In genomic region chr10:93541402-93542357, GRCh38 we compare ENCODE assay signal across 8 cellular contexts. TPM values are rescaled to one million over a fixed set of nuclear protein-coding genes. Genes with fewer than 3 reads are reported as not detected.
A peak's percentile ranks its signal among the peaks of the same experiment; 100 is the strongest.
DNase-seq lines count a peak whose midpoint lies in the region; ATAC-seq, FAIRE-seq and TF ChIP-seq lines count a peak whose summit lies in the region.

No MANE protein-coding gene starts in this region.

- H3K9me3 ChIP-seq in Caco-2 (no peaks in the 10 kb centered on the region), heart left ventricle (no peaks in the 10 kb centered on the region)

- TF ChIP-seq CTCF in Caco-2 (IDR thresholded peaks at IDR 0.05; ENCODE audit: insufficient read depth in 1 of 2, low read depth in 1 of 2, low read length in 1 of 2, severe bottlenecking in 1 of 2, unreplicated experiment in 1 of 2): peak; percentile 65 to 70
- peak; percentile 75 for TF ChIP-seq CTCF in activated CD8-positive, alpha-beta T cell treated with anti-CD3 and anti-CD28 coated beads for 36 hours (IDR thresholded peaks at IDR 0.05)
- peak; percentile 71 to 91 (median 83) for TF ChIP-seq CTCF in heart left ventricle (IDR thresholded peaks at IDR 0.05)

- CTCF ChIA-PET in Caco-2 (lab: Charles Lee): interaction anchor here (1.6 kb wide), 1 partner anchor 139 kb away, joined by 6 read pairs; no protein-coding TSS in a partner anchor
- CTCF ChIA-PET in activated CD8-positive, alpha-beta T cell treated with anti-CD3 and anti-CD28 coated beads for 36 hours (lab: Charles Lee): interaction anchor here (1.0 kb wide), 1 partner anchor 10 kb away, joined by 4 read pairs; no protein-coding TSS in a partner anchor

- H3K9me3 Mint-ChIP-seq in Caco-2 (ENCODE audit: unreplicated experiment): no peaks in the 10 kb centered on the region
- H3K9me3 Mint-ChIP-seq in activated CD8-positive, alpha-beta T cell treated with anti-CD3 and anti-CD28 coated beads for 36 hours: no peaks in the 10 kb centered on the region

- peaks cover 23% of the 10 kb centered on the region for H3K4me1 Mint-ChIP-seq in Caco-2 (ENCODE audit: low read depth, unreplicated experiment)
- H3K4me1 Mint-ChIP-seq in activated CD8-positive, alpha-beta T cell treated with anti-CD3 and anti-CD28 coated beads for 36 hours (ENCODE audit: low read depth): no peaks in the 10 kb centered on the region

- WGBS in heart left ventricle, 4 donors: 53 to 58% (median 56%) methylated on average over 23 of the region's 23 CpGs

- H3K4me3 Mint-ChIP-seq in Caco-2 (ENCODE audit: unreplicated experiment): no peak overlapping the region
- no peak overlapping the region for H3K4me3 Mint-ChIP-seq in activated CD8-positive, alpha-beta T cell treated with anti-CD3 and anti-CD28 coated beads for 36 hours

- BruUV-seq in Caco-2 (replicated peaks; lab: Mats Ljungman, UMichigan): no TSS peak

- peak overlapping the region in 4 of 12 donors; percentile 7 to 51 (median 40) for H3K27ac ChIP-seq in heart left ventricle

- H3K4me1 ChIP-seq in Caco-2 (peaks cover 9% of the 10 kb centered on the region), heart left ventricle (peaks cover 0 to 15% (median 8%) of the 10 kb centered on the region in 12 donors)

- ATAC-seq in HG03439 (IDR thresholded peaks at IDR 0.05; ENCODE audit: unreplicated experiment): peak; percentile 54
- no peak for ATAC-seq in activated CD8-positive, alpha-beta T cell treated with anti-CD3 and anti-CD28 coated beads for 36 hours
- peak; percentile 81 to 90 (median 86) for ATAC-seq in heart left ventricle

- FAIRE-seq in HTR-8/SVneo (lab: Jason Lieb, UNC): no peak

- POLR2A ChIA-PET in Caco-2 (lab: Charles Lee): no interaction called here
- POLR2A ChIA-PET in activated CD8-positive, alpha-beta T cell treated with anti-CD3 and anti-CD28 coated beads for 36 hours (lab: Charles Lee): no interaction called here

- no peaks in the 10 kb centered on the region for H3K27me3 Mint-ChIP-seq in Caco-2 (ENCODE audit: insufficient read depth, unreplicated experiment)
- H3K27me3 Mint-ChIP-seq in activated CD8-positive, alpha-beta T cell treated with anti-CD3 and anti-CD28 coated beads for 36 hours: peaks cover 4% of the 10 kb centered on the region

- no peak for TF ChIP-seq POLR2A in heart left ventricle (IDR thresholded peaks at IDR 0.05)

- H3K27ac Mint-ChIP-seq in Caco-2 (ENCODE audit: unreplicated experiment): no peak overlapping the region
- H3K27ac Mint-ChIP-seq in activated CD8-positive, alpha-beta T cell treated with anti-CD3 and anti-CD28 coated beads for 36 hours: no peak overlapping the region

- intact Hi-C loops in Caco-2 (cut with micrococcal nuclease; ENCODE audit: unreplicated experiment) (loop anchor here (1.0 kb wide), 1 partner anchor 139 kb away; no protein-coding TSS in a partner anchor), heart left ventricle (cut with DNase I) (loop anchor here in 2 of 10 donors (5.0 to 10.0 kb wide), 3 partner anchors 136 to 313 kb away; no protein-coding TSS in a partner anchor)
- intact Hi-C loops in activated CD8-positive, alpha-beta T cell treated with anti-CD3 and anti-CD28 coated beads for 36 hours (cut with micrococcal nuclease): loop anchor here (10.0 kb wide), 1 partner anchor 273 kb away; no protein-coding TSS in a partner anchor

- H3K36me3 Mint-ChIP-seq in Caco-2 (ENCODE audit: insufficient read depth, unreplicated experiment): peaks cover 5% of the 10 kb centered on the region
- no peaks in the 10 kb centered on the region for H3K36me3 Mint-ChIP-seq in activated CD8-positive, alpha-beta T cell treated with anti-CD3 and anti-CD28 coated beads for 36 hours (ENCODE audit: low read depth)

- H3K36me3 ChIP-seq in Caco-2 (ENCODE audit: control insufficient read depth, insufficient read depth, low read length): no peaks in the 10 kb centered on the region
- no peaks in the 10 kb centered on the region for H3K36me3 ChIP-seq in heart left ventricle

- H3K27me3 ChIP-seq in Caco-2 (replicated peaks; ENCODE audit: control insufficient read depth, insufficient read depth, low read length) (no peaks in the 10 kb centered on the region), heart left ventricle (no peaks in the 10 kb centered on the region)

- H3K4me3 ChIP-seq in Caco-2 (ENCODE audit: low read depth, low read length) (no peak overlapping the region), heart left ventricle (peak overlapping the region in 10 of 12 donors; percentile 0 to 47 (median 32)), skeletal muscle cell (ENCODE audit: low read depth, low read length) (peak overlapping the region; percentile 15)

- DNase-seq in Caco-2: peak in 1 of 2 experiments; percentile 51
- DNase-seq in activated CD8-positive, alpha-beta T cell treated with anti-CD3 and anti-CD28 coated beads for 36 hours: peak; percentile 15
- DNase-seq in heart left ventricle: peak in 4 of 5 donors; percentile 37 to 70 (median 42)
- no peak for DNase-seq in skeletal muscle cell (ENCODE audit: low read depth)
- DNase-seq in HTR-8/SVneo (ENCODE audit: insufficient read length, low spot score): no peak
- DNase-seq in NCI-H1092 (lab: John Stamatoyannopoulos, UW): no peak
- no peak for DNase-seq in activated CD4-positive, CD25-positive, alpha-beta regulatory T cell (lab: John Stamatoyannopoulos, UW)

RNA-seq across cellular contexts. Expression of gene FFAR4, which starts 24.8 kb away (rescaled TPM):
- total RNA-seq in Caco-2 (2022): 2.5 and 2.7 TPM in 2 replicates
- not detected for total RNA-seq in activated CD8-positive, alpha-beta T cell treated with anti-CD3 and anti-CD28 coated beads for 36 hours
- 1 to 10 TPM in 1 of 9 donors, under 1 TPM in 4, not detected in 4; 0.06 to 1.7 (median 0.19) TPM for total RNA-seq in heart left ventricle
- polyA plus RNA-seq in heart left ventricle: under 1 TPM; 0.08 to 0.11 TPM

RNA-seq across cellular contexts. Expression of gene CEP55, which starts 45.3 kb away (rescaled TPM):
- total RNA-seq in Caco-2 (2022) (64.5 and 65.3 TPM in 2 replicates), heart left ventricle (1 to 10 TPM in 2 of 9 donors, under 1 TPM in 3, not detected in 4; 0.25 to 7.3 (median 0.79) TPM)
- total RNA-seq in activated CD8-positive, alpha-beta T cell treated with anti-CD3 and anti-CD28 coated beads for 36 hours: 10 to 100 TPM; 44.6 to 45.0 TPM
- under 1 TPM in 1 of 2 donors, not detected in 1; 0.19 TPM for polyA plus RNA-seq in heart left ventricle

RNA-seq across cellular contexts. Expression of gene RBP4, which starts 59.4 kb away (rescaled TPM):
- total RNA-seq in Caco-2 (2022) (255 and 258 TPM in 2 replicates), heart left ventricle (10 to 100 TPM in 2 of 9 donors, 1 to 10 TPM in 3, under 1 TPM in 3, not detected in 1; 0.35 to 63.4 (median 1.5) TPM)
- not detected for total RNA-seq in activated CD8-positive, alpha-beta T cell treated with anti-CD3 and anti-CD28 coated beads for 36 hours
- polyA plus RNA-seq in heart left ventricle: 10 to 100 TPM in 1 of 2 donors, 1 to 10 TPM in 1; 5.5 to 19.5 TPM

RNA-seq across cellular contexts. Expression of gene MYOF, which starts 59.5 kb away (rescaled TPM):
- total RNA-seq in Caco-2 (2022) (148 and 176 TPM in 2 replicates), heart left ventricle (10 to 100 TPM; 16.0 to 64.5 (median 37.2) TPM)
- total RNA-seq in activated CD8-positive, alpha-beta T cell treated with anti-CD3 and anti-CD28 coated beads for 36 hours: 1 to 10 TPM; 4.9 to 5.4 TPM
- 10 to 100 TPM; 13.2 to 14.7 TPM for polyA plus RNA-seq in heart left ventricle

Comparison
In these comparisons a context has a peak if more than half of its experiments do, and no peak if none do; other contexts are left out.
1. DNase-seq: peak in activated CD8-positive, alpha-beta T cell treated with anti-CD3 and anti-CD28 coated beads for 36 hours (single experiment) and heart left ventricle (4 of 5); none in skeletal muscle cell (single experiment), HTR-8/SVneo (single experiment), NCI-H1092 (single experiment) and activated CD4-positive, CD25-positive, alpha-beta regulatory T cell (0 of 4).
2. Peak in every context shown above with its lines, with median percentiles within 50 percentile points of each other: CTCF ChIP-seq.